22 cellular contexts compared by ENCODE assay signal in genomic region chr1:170318736-170319135, GRCh38.
DNase-seq lines count a peak whose midpoint lies in the region; ATAC-seq, FAIRE-seq and TF ChIP-seq lines count a peak whose summit lies in the region.
"Had no signal": no experiment of that assay in that cellular context is flagged by ENCODE, and none has a peak within 500 bp of the region (broad histone marks: within the 10 kb centered on the region; RNA-seq: fewer than 3 reads in every experiment).

No MANE protein-coding gene starts in this region.

- no peak overlapping the region for H3K9ac ChIP-seq in IMR-90 (ENCODE audit: low read depth, low read length)

- H4K20me1 ChIP-seq in IMR-90 (ENCODE audit: insufficient read depth, low read length) (no peaks in the 10 kb centered on the region), osteoblast (ENCODE audit: insufficient read depth, low read length) (no peaks in the 10 kb centered on the region)

- H2AK9ac ChIP-seq in IMR-90 (replicated peaks; ENCODE audit: low read depth, low read length, poor library complexity): no peak overlapping the region

- no peak overlapping the region for H2AFZ ChIP-seq in IMR-90 (replicated peaks; ENCODE audit: low read length, poor library complexity)
- H2AFZ ChIP-seq in osteoblast (ENCODE audit: low read length): no peak overlapping the region

- H3K14ac ChIP-seq in IMR-90 (replicated peaks; ENCODE audit: low read depth, low read length): no peak overlapping the region

- no peak overlapping the region for H2BK15ac ChIP-seq in IMR-90 (ENCODE audit: low read depth, low read length)

- H3K79me2 ChIP-seq in osteoblast (ENCODE audit: insufficient read depth, low read length): no peaks in the 10 kb centered on the region

- TF ChIP-seq POLR2A in IMR-90 (IDR thresholded peaks at IDR 0.05; ENCODE audit: low read depth, low read length) (no peak), GM12891 (IDR thresholded peaks at IDR 0.05; ENCODE audit: low read depth, low read length) (no peak)

- in situ Hi-C loops in IMR-90 (cut with MboI; ENCODE audit: low sequenced_read_pairs): no loop called here

- DNase-seq in AG10803 (ENCODE audit: low read depth) (peak; percentile 65), IMR-90 (no peak), fibroblast of gingiva (ENCODE audit: low read depth) (peak; percentile 5), osteoblast (ENCODE audit: insufficient read length, low spot score, missing footprints) (peak; percentile 38), GM12891 (ENCODE audit: insufficient read length, low spot score) (no peak), MV-4-11 (lab: John Stamatoyannopoulos, UW) (no peak), GM10248 (ENCODE audit: extremely low spot score) (no peak), Ammon's horn (ENCODE audit: low spot score) (no peak)
- DNase-seq: CD4-positive, CD25-positive, alpha-beta regulatory T cell; DMS79; MM.1S; NCI-H1092; NCI-H146; NCI-H2029; NCI-H2227 treated with DMSO at 0.1 percent for 48 hours; NCI-H510A; NK-92 treated with Interleukin-12 subunit alpha and Interleukin-12 subunit beta, amount 100 ng/mL, for 24 hours; SHP77 treated with DMSO at 0.1 percent for 48 hours; T-cell had no signal

- H3K9me3 ChIP-seq in IMR-90 (ENCODE audit: control insufficient read depth, insufficient read depth, low read length) (no peaks in the 10 kb centered on the region), osteoblast (ENCODE audit: low read depth, low read length) (no peaks in the 10 kb centered on the region)

- intact Hi-C loops in IMR-90 (cut with micrococcal nuclease): no loop called here

- TF ChIP-seq CTCF in AG10803 (conservative IDR thresholded peaks at IDR 0.05; ENCODE audit: low read length): no peak
- no peak for TF ChIP-seq CTCF in IMR-90 (conservative IDR thresholded peaks at IDR 0.05; ENCODE audit: low read depth, low read length)
- no peak for TF ChIP-seq CTCF in osteoblast (IDR thresholded peaks at IDR 0.05; ENCODE audit: extremely low read depth, low read depth, low read length)
- no peak for TF ChIP-seq CTCF in GM10248 (IDR thresholded peaks at IDR 0.05; ENCODE audit: control extremely low read depth, extremely low read depth, low read depth, missing control alignments)

- H3K79me1 ChIP-seq in IMR-90 (ENCODE audit: low read depth in 1 of 2, low read length in 2 of 2): no peaks in the 10 kb centered on the region

- H2AK5ac ChIP-seq in IMR-90 (ENCODE audit: low read depth, low read length): no peak overlapping the region

- POLR2A ChIA-PET in IMR-90 (lab: Charles Lee; ENCODE audit: unreplicated experiment): no interaction called here
- POLR2A ChIA-PET in GM10248 (lab: Yijun Ruan, JAX): no interaction called here

- H2BK20ac ChIP-seq in IMR-90 (ENCODE audit: low read depth, low read length): no peak overlapping the region

- no peak overlapping the region for H2BK120ac ChIP-seq in IMR-90 (ENCODE audit: low read depth, low read length)

- no peak overlapping the region for H3K4ac ChIP-seq in IMR-90 (ENCODE audit: low read depth, low read length)

- H4K5ac ChIP-seq in IMR-90 (ENCODE audit: low read depth, low read length): no peak overlapping the region

- ATAC-seq in IMR-90 (ENCODE audit: low read depth): no peak
- ATAC-seq: K562, T-cell had no signal

- H3K27me3 ChIP-seq in IMR-90 (ENCODE audit: control insufficient read depth, insufficient read depth, low read length): no peaks in the 10 kb centered on the region
- no peaks in the 10 kb centered on the region for H3K27me3 ChIP-seq in osteoblast (ENCODE audit: insufficient read depth, low read length)

- no peak overlapping the region for H3K23ac ChIP-seq in IMR-90 (ENCODE audit: low read depth, low read length)

- H4K8ac ChIP-seq in IMR-90 (ENCODE audit: low read depth in 2 of 2, low read length in 2 of 2): no peak overlapping the region

- H3K4me3 ChIP-seq in AG10803 (ENCODE audit: low read length) (no peak overlapping the region), IMR-90 (ENCODE audit: insufficient read depth, low read depth, low read length) (no peak overlapping the region), osteoblast (ENCODE audit: insufficient read depth, low read length) (no peak overlapping the region)
- H3K4me3 ChIP-seq: K562 had no signal

- H3K27ac ChIP-seq in IMR-90 (ENCODE audit: insufficient read depth, low read length) (no peak overlapping the region), osteoblast (ENCODE audit: low read depth, low read length) (peak overlapping the region; percentile 3)
- H3K27ac ChIP-seq: RWPE1 had no signal

- no peak overlapping the region for H4K91ac ChIP-seq in IMR-90 (ENCODE audit: insufficient read depth, low read depth, low read length)

- CTCF ChIA-PET in IMR-90 (lab: Yijun Ruan, JAX): interaction anchor here (0.6 kb wide), 1 partner anchor 20 kb away, joined by 3 read pairs; no protein-coding TSS in a partner anchor
- CTCF ChIA-PET in GM10248 (lab: Yijun Ruan, JAX): interaction anchor here (1.1 to 1.2 kb wide), 3 partner anchors 13 to 28 kb away, joined by 3 to 4 read pairs (median 3); no protein-coding TSS in a partner anchor

- H3K56ac ChIP-seq in IMR-90 (ENCODE audit: extremely low read depth, insufficient read depth, low read length): no peak overlapping the region

- BruUV-seq in IMR-90 (replicated peaks; lab: Mats Ljungman, UMichigan): no TSS peak

- H3K4me2 ChIP-seq in IMR-90 (ENCODE audit: low read depth, low read length): peak overlapping the region; percentile 33; the same call in 1 of the 2 replicates
- no peak overlapping the region for H3K4me2 ChIP-seq in osteoblast (ENCODE audit: insufficient read depth, low read length)

- H3K36me3 ChIP-seq in IMR-90 (ENCODE audit: control insufficient read depth, insufficient read depth, low read length): no peaks in the 10 kb centered on the region
- no peaks in the 10 kb centered on the region for H3K36me3 ChIP-seq in osteoblast (ENCODE audit: insufficient read depth, low read length)

- no peak for TF ChIP-seq RAD21 in IMR-90 (IDR thresholded peaks at IDR 0.05; ENCODE audit: low read length)

- H3K4me1 ChIP-seq in IMR-90 (ENCODE audit: control insufficient read depth, insufficient read depth, low read length): no peaks in the 10 kb centered on the region
- peaks cover 12% of the 10 kb centered on the region for H3K4me1 ChIP-seq in osteoblast (ENCODE audit: insufficient read depth, low read length)

- H2BK5ac ChIP-seq in IMR-90 (ENCODE audit: low read depth, low read length, poor library complexity, severe bottlenecking): no peak overlapping the region

- H3K9me1 ChIP-seq in IMR-90 (ENCODE audit: insufficient read depth, low read length): no peaks in the 10 kb centered on the region

- H3K18ac ChIP-seq in IMR-90 (ENCODE audit: low read depth, low read length): no peak overlapping the region

- no peak for FAIRE-seq in GM12891 (lab: Jason Lieb, UNC)
- FAIRE-seq: GM12892, K562 had no signal

- dilution Hi-C loops in IMR-90 (cut with HindIII; ENCODE audit: low sequenced_read_pairs, unreplicated experiment): no loop called here

TF ChIP-seq in IMR-90, 13 proteins besides CTCF, POLR2A, EP300 and RAD21 (continues in another document):
- TF ChIP-seq RCOR1 (IDR thresholded peaks at IDR 0.05; ENCODE audit: insufficient replicate concordance, low read length) (no peak), CEBPB (IDR thresholded peaks at IDR 0.05; ENCODE audit: low read depth, low read length) (no peak), MXI1 (IDR thresholded peaks at IDR 0.05; ENCODE audit: borderline replicate concordance, low read depth, low read length) (no peak), ELK1 (IDR thresholded peaks at IDR 0.05; ENCODE audit: borderline replicate concordance, low read depth, low read length) (no peak), BHLHE40 (IDR thresholded peaks at IDR 0.05; ENCODE audit: low read depth, low read length) (no peak)
- TF ChIP-seq, protein P1, sequence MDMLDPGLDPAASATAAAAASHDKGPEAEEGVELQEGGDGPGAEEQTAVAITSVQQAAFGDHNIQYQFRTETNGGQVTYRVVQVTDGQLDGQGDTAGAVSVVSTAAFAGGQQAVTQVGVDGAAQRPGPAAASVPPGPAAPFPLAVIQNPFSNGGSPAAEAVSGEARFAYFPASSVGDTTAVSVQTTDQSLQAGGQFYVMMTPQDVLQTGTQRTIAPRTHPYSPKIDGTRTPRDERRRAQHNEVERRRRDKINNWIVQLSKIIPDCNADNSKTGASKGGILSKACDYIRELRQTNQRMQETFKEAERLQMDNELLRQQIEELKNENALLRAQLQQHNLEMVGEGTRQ (IDR thresholded peaks at IDR 0.05; ENCODE audit: low read depth, low read length): no peak

TF ChIP-seq in GM12891, 5 proteins besides CTCF, POLR2A, EP300 and RAD21:
- TF ChIP-seq TAF1 (IDR thresholded peaks at IDR 0.05; ENCODE audit: low read depth, low read length) (no peak), POLR2AphosphoS5 (IDR thresholded peaks at IDR 0.05; ENCODE audit: low read depth, low read length) (no peak), SPI1 (IDR thresholded peaks at IDR 0.05; ENCODE audit: low read depth, low read length) (no peak), PAX5 (IDR thresholded peaks at IDR 0.05; ENCODE audit: insufficient read depth, low read length, severe bottlenecking) (no peak), POU2F2 (IDR thresholded peaks at IDR 0.05; ENCODE audit: low read depth, low read length) (no peak)

Comparison
In these comparisons a context has a peak if more than half of its experiments do, and no peak if none do; other contexts are left out.
1. DNase-seq: peak in AG10803 (single experiment), fibroblast of gingiva (single experiment) and osteoblast (single experiment); none in IMR-90 (single experiment), GM12891 (single experiment), MV-4-11 (single experiment), GM10248 (single experiment) and Ammon's horn (single experiment).